Comparison of ENCODE assay signal across 18 cellular contexts in genomic region chrX:110059410-110059809, GRCh38. TPM values are rescaled to one million over a fixed set of nuclear protein-coding genes. Genes with fewer than 3 reads are reported as not detected.
DNase-seq lines count a peak whose midpoint lies in the region; ATAC-seq, FAIRE-seq and TF ChIP-seq lines count a peak whose summit lies in the region.
"Had no signal": no experiment of that assay in that cellular context is flagged by ENCODE, and none has a peak within 500 bp of the region (broad histone marks: within the 10 kb centered on the region; RNA-seq: fewer than 3 reads in every experiment).

No MANE protein-coding gene starts in this region.

- no peak overlapping the region for H3K14ac ChIP-seq in H1 (ENCODE audit: insufficient read length)

- H2AFZ ChIP-seq in H1 (ENCODE audit: low read length): no peak overlapping the region
- H2AFZ ChIP-seq: GM23248 had no signal

- no peaks in the 10 kb centered on the region for H3K23me2 ChIP-seq in H1 (ENCODE audit: low read depth, low read length)

- H3K56ac ChIP-seq in H1 (replicated peaks; ENCODE audit: insufficient read length, low read depth, low read length): no peak overlapping the region

- H4K91ac ChIP-seq in H1 (replicated peaks; ENCODE audit: insufficient read length, low read length): no peak overlapping the region

- no peak for TF ChIP-seq POLR2A in H1 (IDR thresholded peaks at IDR 0.05; ENCODE audit: control extremely low read depth in 1 of 2, low read depth in 2 of 2, low read length in 2 of 2)

- no peak overlapping the region for H2BK5ac ChIP-seq in H1 (ENCODE audit: low read depth, low read length)

- H2BK120ac ChIP-seq in H1 (replicated peaks; ENCODE audit: low read depth, low read length): no peak overlapping the region

- no peak overlapping the region for H3K18ac ChIP-seq in H1 (ENCODE audit: extremely low read depth, low read length)

- H3K4me1 ChIP-seq in right cardiac atrium (ENCODE audit: control insufficient read depth, insufficient read depth, low read length) (no peaks in the 10 kb centered on the region), H1 (replicated peaks in 1 of 4; ENCODE audit: control insufficient read depth in 3 of 4, insufficient read depth in 4 of 4, low read length in 3 of 4) (no peaks in the 10 kb centered on the region), pancreas (no peaks in the 10 kb centered on the region)
- H3K4me1 ChIP-seq: BLaER1 had no signal

- TF ChIP-seq RAD21 in H1 (IDR thresholded peaks at IDR 0.05 in 1 of 2, conservative IDR thresholded peaks at IDR 0.05 in 1 of 2; ENCODE audit: low read depth in 2 of 2, low read length in 2 of 2): no peak

- H4K5ac ChIP-seq in H1 (ENCODE audit: insufficient read length, low read depth, low read length): no peak overlapping the region

- no peak overlapping the region for H2BK12ac ChIP-seq in H1 (ENCODE audit: low read depth, low read length)

- H3K27me3 ChIP-seq in right cardiac atrium (ENCODE audit: control insufficient read depth, insufficient read depth): no peaks in the 10 kb centered on the region
- no peaks in the 10 kb centered on the region for H3K27me3 ChIP-seq in H1 (replicated peaks in 1 of 4; ENCODE audit: control insufficient read depth in 3 of 4, extremely low read depth in 1 of 4, insufficient read depth in 3 of 4, low read length in 3 of 4)
- no peaks in the 10 kb centered on the region for H3K27me3 ChIP-seq in pancreas

- no peaks in the 10 kb centered on the region for H4K20me1 ChIP-seq in H1 (replicated peaks in 1 of 2; ENCODE audit: control insufficient read depth in 1 of 2, insufficient read depth in 2 of 2, low read length in 2 of 2)

- no peak for TF ChIP-seq CTCF in D721Med (IDR thresholded peaks at IDR 0.05; ENCODE audit: insufficient read depth, missing control alignments)
- TF ChIP-seq CTCF in H1 (IDR thresholded peaks at IDR 0.05; ENCODE audit: control extremely low read depth in 1 of 3, insufficient read depth in 1 of 3, low read depth in 1 of 3, low read length in 3 of 3): no peak
- TF ChIP-seq CTCF in pancreas (IDR thresholded peaks at IDR 0.05): no peak

- FAIRE-seq in D721Med (lab: Jason Lieb, UNC) (peak; percentile 35), H1 (lab: Jason Lieb, UNC) (peak; percentile 19), pancreas (lab: Jason Lieb, UNC) (peak; percentile 9)
- FAIRE-seq: GM12878, H54, HTR-8/SVneo had no signal

- no peak overlapping the region for H2AK5ac ChIP-seq in H1 (ENCODE audit: low read depth, low read length)

- no peak overlapping the region for H2BK15ac ChIP-seq in H1 (ENCODE audit: low read length)

- H3K9ac ChIP-seq in H1 (replicated peaks in 1 of 4; ENCODE audit: extremely low read depth in 1 of 4, low read depth in 3 of 4, low read length in 3 of 4): no peak overlapping the region
- H3K9ac ChIP-seq: BLaER1, GM23248 had no signal

- ATAC-seq in Right ventricle myocardium superior (ENCODE audit: poor library complexity) (peak; percentile 57), right cardiac atrium (no peak), pancreas (no peak)
- ATAC-seq: GM12878 had no signal

- TF ChIP-seq EP300 in H1 (IDR thresholded peaks at IDR 0.05; ENCODE audit: borderline replicate concordance in 1 of 2, low read depth in 2 of 2, low read length in 2 of 2): no peak

- H3K23ac ChIP-seq in H1 (ENCODE audit: insufficient read length): no peak overlapping the region

- no peak overlapping the region for H2BK20ac ChIP-seq in H1 (ENCODE audit: low read length)

- H3K4ac ChIP-seq in H1 (replicated peaks; ENCODE audit: insufficient read length, low read depth, low read length): no peak overlapping the region

- DNase-seq in Right ventricle myocardium superior: no peak
- DNase-seq in right cardiac atrium: no peak
- no peak for DNase-seq in D721Med (ENCODE audit: insufficient read length, low spot score)
- DNase-seq in H1 (ENCODE audit: low read depth in 1 of 2, low spot score in 2 of 2): no peak
- no peak for DNase-seq in pancreas
- no peak for DNase-seq in activated CD4-positive, alpha-beta T cell treated with anti-CD3 and anti-CD28 coated beads, Interleukin-2, amount 50 U/mL, for 4 hours
- no peak for DNase-seq in NCI-H2227 treated with DMSO at 0.1 percent for 48 hours (lab: John Stamatoyannopoulos, UW)
- no peak for DNase-seq in NK-92 treated with Interleukin-12 subunit alpha and Interleukin-12 subunit beta, amount 100 ng/mL, for 24 hours (lab: John Stamatoyannopoulos, UW)
- DNase-seq: 8988T; CD4-positive, alpha-beta memory T cell; DMS79 treated with DMSO at 0.1 percent for 48 hours; GM23248; HCEC 1CT; IMR-90 had no signal

- intact Hi-C loops in Right ventricle myocardium superior (cut with DNase I): no loop called here
- intact Hi-C loops in right cardiac atrium (cut with DNase I): no loop called here
- intact Hi-C loops in pancreas (cut with DNase I): no loop called here

- H3K27ac ChIP-seq in right cardiac atrium (ENCODE audit: low read length) (no peak overlapping the region), H1 (ENCODE audit: low read depth, low read length) (no peak overlapping the region), pancreas (no peak overlapping the region)
- H3K27ac ChIP-seq: BLaER1, GM23248 had no signal

- H3K36me3 ChIP-seq in H1 (ENCODE audit: control insufficient read depth in 2 of 4, insufficient read depth in 4 of 4, low read length in 3 of 4) (no peaks in the 10 kb centered on the region), pancreas (no peaks in the 10 kb centered on the region)

- H3K4me3 ChIP-seq in right cardiac atrium (ENCODE audit: low read length) (no peak overlapping the region), H1 (ENCODE audit: extremely low read depth in 1 of 4, insufficient read depth in 2 of 4, low read depth in 3 of 4, low read length in 4 of 4) (no peak overlapping the region), pancreas (no peak overlapping the region)
- H3K4me3 ChIP-seq: BLaER1, GM12878, GM23248 had no signal

- no peaks in the 10 kb centered on the region for H3K79me2 ChIP-seq in H1 (ENCODE audit: control insufficient read depth in 1 of 2, insufficient read depth in 2 of 2, low read length in 2 of 2)

- WGBS in right cardiac atrium: 71% methylated on average over 3 of the region's 3 CpGs
- WGBS in H1 (ENCODE audit: extremely low coverage in 1 of 2, insufficient coverage in 1 of 2, insufficient read length in 1 of 2, insufficient replicate concordance in 2 of 2, low coverage in 1 of 2, low lambda C conversion rate in 2 of 2, missing lambda C conversion rate in 1 of 2), 2 experiments: 86% methylated on average over 3 of the region's 3 CpGs; no CpG with 5 or more reads in 1 of the 2 experiments
- whole genome bisulfite sequencing in pancreas, 2 donors: 71 to 87% methylated on average over 3 of the region's 3 CpGs

- no peak overlapping the region for H3K4me2 ChIP-seq in H1 (ENCODE audit: insufficient read depth in 1 of 2, low read depth in 2 of 2, low read length in 2 of 2)
- H3K4me2 ChIP-seq: BLaER1 had no signal

- no peak overlapping the region for H4K8ac ChIP-seq in H1 (ENCODE audit: extremely low read depth, insufficient read depth, low read length)

- H3K9me3 ChIP-seq in right cardiac atrium (ENCODE audit: control insufficient read depth, low read length): no peaks in the 10 kb centered on the region
- H3K9me3 ChIP-seq in H1 (ENCODE audit: insufficient read depth in 2 of 2, low read depth in 1 of 2, low read length in 1 of 2): no peaks in the 10 kb centered on the region
- no peaks in the 10 kb centered on the region for H3K9me3 ChIP-seq in pancreas
- H3K9me3 ChIP-seq: BLaER1 had no signal

- POLR2A ChIA-PET in H1 (lab: Charles Lee; ENCODE audit: partially characterized antibody): no interaction called here

- no peaks in the 10 kb centered on the region for H3K79me1 ChIP-seq in H1 (ENCODE audit: low read depth, low read length)

- CTCF ChIA-PET in H1 (lab: Charles Lee; ENCODE audit: partially characterized antibody): no interaction called here

TF ChIP-seq in H1, 55 proteins besides CTCF, POLR2A, EP300 and RAD21:
- TF ChIP-seq POLR2AphosphoS5 (IDR thresholded peaks at IDR 0.05; ENCODE audit: low read depth, low read length): no peak
- TF ChIP-seq SP2 (IDR thresholded peaks at IDR 0.05; ENCODE audit: low read length): no peak
- TF ChIP-seq ATF3 (IDR thresholded peaks at IDR 0.05; ENCODE audit: insufficient read depth, low read depth, low read length): no peak
- TF ChIP-seq SIX5 (IDR thresholded peaks at IDR 0.05; ENCODE audit: low read depth, low read length): no peak
- TF ChIP-seq TCF12 (IDR thresholded peaks at IDR 0.05; ENCODE audit: low read depth, low read length): no peak
- no peak for TF ChIP-seq SIN3A (conservative IDR thresholded peaks at IDR 0.05 in 1 of 2, IDR thresholded peaks at IDR 0.05 in 1 of 2; ENCODE audit: low read depth in 1 of 2, low read length in 2 of 2)
- TF ChIP-seq HDAC6 (IDR thresholded peaks at IDR 0.05; ENCODE audit: low read depth, low read length): no peak

RNA-seq across cellular contexts. Expression of gene TMEM164, which starts 56.5 kb away (rescaled TPM):
- 47.1 TPM for total RNA-seq in Right ventricle myocardium superior
- 10 to 100 TPM; 29.7 to 37.5 (median 34.3) TPM for total RNA-seq in right cardiac atrium
- 17.6 TPM for polyA plus RNA-seq in right cardiac atrium
- 14.8 and 17.7 TPM in 2 replicates for total RNA-seq in H1 (2021; fragmentation: NEBNext Ultra II Directional; extraction: Animal tissue kit (Norgen Biotek cat#: 25700))
- polyA plus RNA-seq in H1 (2011; rRNA removed): 6.8 and 7.3 TPM in 2 replicates
- polyA plus RNA-seq in H1 (2011; cell fraction: cytosol; rRNA removed): 6.7 TPM
- polyA plus RNA-seq in H1 (2011; cell fraction: nucleus; rRNA removed): 10.6 TPM
- 12.6 to 14.6 TPM (median 14.0 TPM) in 4 replicates for polyA plus RNA-seq in H1 (2012, experiment 1 of 2)
- polyA plus RNA-seq in H1 (2012, experiment 2 of 2): 10.9 TPM
- 14.2 TPM for polyA plus RNA-seq in H1 (2013, experiment 1 of 2)
- polyA plus RNA-seq in H1 (2013, experiment 2 of 2): 9.4 TPM
- 15.2 and 15.3 TPM in 2 replicates for polyA minus RNA-seq in H1 (2011; rRNA and poly(A)+ RNA removed)
- 14.5 TPM for polyA minus RNA-seq in H1 (2011; cell fraction: cytosol; rRNA and poly(A)+ RNA removed)
- polyA minus RNA-seq in H1 (2011; cell fraction: nucleus; rRNA and poly(A)+ RNA removed): 13.4 TPM
- 10 to 100 TPM in 5 of 6 donors, 1 to 10 TPM in 1; 8.1 to 21.3 (median 13.0) TPM for total RNA-seq in pancreas
- 10 to 100 TPM in 1 of 2 donors, 1 to 10 TPM in 1; 7.3 to 11.1 TPM for polyA plus RNA-seq in pancreas
